Comparison of ENCODE assay signal across 16 cellular contexts in the genomic region with DNA sequence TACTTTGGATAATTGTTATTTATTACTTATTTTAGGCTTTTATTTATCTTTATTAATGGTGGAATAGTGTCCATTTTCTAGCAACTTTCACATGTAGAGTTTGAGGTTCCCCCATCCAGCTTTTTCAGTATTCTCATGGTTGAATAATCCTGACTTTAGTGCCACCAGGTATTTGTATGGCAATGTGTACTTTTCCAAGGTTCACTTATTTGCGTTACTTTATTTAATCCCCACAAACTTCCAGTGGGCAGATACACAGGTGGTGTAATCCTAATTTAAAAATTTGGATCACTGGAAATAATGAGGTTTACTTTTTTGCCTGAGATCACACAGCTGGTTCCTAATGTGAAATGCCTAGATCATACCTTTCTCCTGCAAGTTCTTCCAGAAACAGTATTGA. TPM values are rescaled to one million over a fixed set of nuclear protein-coding genes. Genes with fewer than 3 reads are reported as not detected.
DNase-seq lines count a peak whose midpoint lies in the region; ATAC-seq and TF ChIP-seq lines count a peak whose summit lies in the region.
"Had no signal": no experiment of that assay in that cellular context is flagged by ENCODE, and none has a peak within 500 bp of the region (broad histone marks: within the 10 kb centered on the region; RNA-seq: fewer than 3 reads in every experiment).

No MANE protein-coding gene starts in this region.

- H3K36me3 Mint-ChIP-seq in activated naive CD4-positive, alpha-beta T cell treated with anti-CD3 and anti-CD28 coated beads, Interleukin-2, amount 50 U/mL, for 24 hours, result peaks cover 18% of the 10 kb centered on the region
- peaks cover 8% of the 10 kb centered on the region for H3K36me3 Mint-ChIP-seq in effector memory CD8-positive, alpha-beta T cell (ENCODE audit: insufficient read depth)
- peaks cover 49% of the 10 kb centered on the region for H3K36me3 Mint-ChIP-seq in stimulated activated effector memory CD8-positive, alpha-beta T cell treated with anti-CD3 and anti-CD28 coated beads, Interleukin-12 subunit alpha, Interleukin-12 subunit beta, amount 100 ng/mL, for 72 hours

- H3K79me2 ChIP-seq in OCI-LY3 (ENCODE audit: low read length), result peaks cover 44% of the 10 kb centered on the region

- no peaks in the 10 kb centered on the region for H3K9me3 ChIP-seq in OCI-LY3 (ENCODE audit: insufficient read depth, low read length)
- H3K9me3 ChIP-seq in aorta (ENCODE audit: control insufficient read depth, low read length), result no peaks in the 10 kb centered on the region

- H4K20me1 ChIP-seq in OCI-LY3 (ENCODE audit: insufficient read depth, low read length), result no peaks in the 10 kb centered on the region

- peaks cover 60% of the 10 kb centered on the region for H3K4me1 Mint-ChIP-seq in activated naive CD4-positive, alpha-beta T cell treated with anti-CD3 and anti-CD28 coated beads, Interleukin-2, amount 50 U/mL, for 24 hours
- peaks cover 24 to 43% of the 10 kb centered on the region in 2 donors for H3K4me1 Mint-ChIP-seq in effector memory CD8-positive, alpha-beta T cell (ENCODE audit: low read depth in 2 of 2)
- peaks cover 43% of the 10 kb centered on the region for H3K4me1 Mint-ChIP-seq in stimulated activated effector memory CD8-positive, alpha-beta T cell treated with anti-CD3 and anti-CD28 coated beads, Interleukin-12 subunit alpha, Interleukin-12 subunit beta, amount 100 ng/mL, for 72 hours

- H3K27me3 Mint-ChIP-seq in activated naive CD4-positive, alpha-beta T cell treated with anti-CD3 and anti-CD28 coated beads, Interleukin-2, amount 50 U/mL, for 24 hours, result no peaks in the 10 kb centered on the region
- H3K27me3 Mint-ChIP-seq in effector memory CD8-positive, alpha-beta T cell, result no peaks in the 10 kb centered on the region
- H3K27me3 Mint-ChIP-seq: brain had no signal

- H3K27ac Mint-ChIP-seq in activated naive CD4-positive, alpha-beta T cell treated with anti-CD3 and anti-CD28 coated beads, Interleukin-2, amount 50 U/mL, for 24 hours, result peak overlapping the region; percentile 30
- H3K27ac Mint-ChIP-seq in effector memory CD8-positive, alpha-beta T cell, result peak overlapping the region; percentile 15 to 39
- H3K27ac Mint-ChIP-seq in stimulated activated effector memory CD8-positive, alpha-beta T cell treated with anti-CD3 and anti-CD28 coated beads, Interleukin-12 subunit alpha, Interleukin-12 subunit beta, amount 100 ng/mL, for 72 hours, result peak overlapping the region; percentile 75

- 58 to 72% methylated on average over 1 of the region's 1 CpG for WGBS in aorta, 2 donors

- H3K4me2 ChIP-seq in OCI-LY3 (ENCODE audit: low read length), result peak overlapping the region; percentile 94

- H3K4me1 ChIP-seq in OCI-LY3 (ENCODE audit: low read length) (peaks cover 76% of the 10 kb centered on the region), aorta (ENCODE audit: control insufficient read depth in 1 of 2, insufficient read depth in 2 of 2, low read length in 2 of 2) (peaks cover 0 to 9% of the 10 kb centered on the region in 2 donors)

- no peak for DNase-seq in activated naive CD4-positive, alpha-beta T cell (lab: John Stamatoyannopoulos, UW)
- DNase-seq in effector memory CD8-positive, alpha-beta T cell, result no peak
- DNase-seq in stimulated activated effector memory CD8-positive, alpha-beta T cell treated with anti-CD3 and anti-CD28 coated beads, Interleukin-12 subunit alpha, Interleukin-12 subunit beta, amount 100 ng/mL, for 72 hours (ENCODE audit: low spot score in 2 of 2), result no peak
- DNase-seq in aorta (no peak), caudate nucleus (lab: John Stamatoyannopoulos, UW) (no peak), GM19240 (ENCODE audit: insufficient read length, low spot score) (no peak)
- DNase-seq: erythroblast, KG1, left cardiac atrium, MV-4-11, NCI-H2029, NCI-H446 treated with DMSO at 0.1 percent for 48 hours, right cardiac atrium had no signal

- H3K27ac ChIP-seq in OCI-LY3 (ENCODE audit: low read length) (peak overlapping the region; percentile 97), aorta (ENCODE audit: low read depth in 1 of 2, low read length in 2 of 2) (no peak overlapping the region), caudate nucleus (ENCODE audit: low read depth, low read length) (no peak overlapping the region)

- H3K36me3 ChIP-seq in OCI-LY3 (replicated peaks; ENCODE audit: low read depth, low read length) (peaks cover 4% of the 10 kb centered on the region), aorta (ENCODE audit: control insufficient read depth in 1 of 2, insufficient read depth in 2 of 2, low read length in 1 of 2) (peaks cover 0 to 2% of the 10 kb centered on the region in 2 donors)

- no peak for TF ChIP-seq CTCF in OCI-LY3 (IDR thresholded peaks at IDR 0.05; ENCODE audit: low read depth, low read length)

- intact Hi-C loops in aorta (cut with DNase I), result no loop called here

- H3K9me3 Mint-ChIP-seq in activated naive CD4-positive, alpha-beta T cell treated with anti-CD3 and anti-CD28 coated beads, Interleukin-2, amount 50 U/mL, for 24 hours, result no peaks in the 10 kb centered on the region
- no peaks in the 10 kb centered on the region for H3K9me3 Mint-ChIP-seq in effector memory CD8-positive, alpha-beta T cell
- no peaks in the 10 kb centered on the region for H3K9me3 Mint-ChIP-seq in stimulated activated effector memory CD8-positive, alpha-beta T cell treated with anti-CD3 and anti-CD28 coated beads, Interleukin-12 subunit alpha, Interleukin-12 subunit beta, amount 100 ng/mL, for 72 hours
- H3K9me3 Mint-ChIP-seq: brain had no signal

- no peak for ATAC-seq in effector memory CD8-positive, alpha-beta T cell (replicated peaks)
- no peak for ATAC-seq in stimulated activated effector memory CD8-positive, alpha-beta T cell treated with anti-CD3 and anti-CD28 coated beads, Interleukin-12 subunit alpha, Interleukin-12 subunit beta, amount 100 ng/mL, for 72 hours
- no peak for ATAC-seq in aorta (ENCODE audit: low FRiP score)

- H3K4me3 ChIP-seq in OCI-LY3 (ENCODE audit: low read length) (peak overlapping the region; percentile 70), aorta (ENCODE audit: low read length in 2 of 2) (no peak overlapping the region)

- peak overlapping the region; percentile 80 for H3K9ac ChIP-seq in OCI-LY3 (ENCODE audit: low read length)

- H2AFZ ChIP-seq in OCI-LY3 (ENCODE audit: low read depth, low read length), result no peak overlapping the region

- H3K4me3 Mint-ChIP-seq in activated naive CD4-positive, alpha-beta T cell treated with anti-CD3 and anti-CD28 coated beads, Interleukin-2, amount 50 U/mL, for 24 hours, result no peak overlapping the region
- H3K4me3 Mint-ChIP-seq in effector memory CD8-positive, alpha-beta T cell, result peak overlapping the region in 1 of 2 donors; percentile 28
- peak overlapping the region; percentile 47 for H3K4me3 Mint-ChIP-seq in stimulated activated effector memory CD8-positive, alpha-beta T cell treated with anti-CD3 and anti-CD28 coated beads, Interleukin-12 subunit alpha, Interleukin-12 subunit beta, amount 100 ng/mL, for 72 hours

- H3K27me3 ChIP-seq in OCI-LY3 (ENCODE audit: low read depth, low read length), result no peaks in the 10 kb centered on the region
- H3K27me3 ChIP-seq in aorta (ENCODE audit: control insufficient read depth in 1 of 2, insufficient read depth in 2 of 2, low read length in 1 of 2), result no peaks in the 10 kb centered on the region

RNA-seq across cellular contexts. Expression of a gene that starts 30.5 kb away (rescaled TPM):
- total RNA-seq in aorta, result 10 to 100 TPM; 49.5 to 67.8 TPM
- 10 to 100 TPM; 26.9 to 36.2 TPM for polyA plus RNA-seq in aorta
